In genomic region chr17:32265192-32265895, GRCh38 we compare ENCODE assay signal across 8 cellular contexts. TPM values are rescaled to one million over a fixed set of nuclear protein-coding genes. Genes with fewer than 3 reads are reported as not detected.
DNase-seq lines count a peak whose midpoint lies in the region; ATAC-seq and TF ChIP-seq lines count a peak whose summit lies in the region.

A gene with protein sequence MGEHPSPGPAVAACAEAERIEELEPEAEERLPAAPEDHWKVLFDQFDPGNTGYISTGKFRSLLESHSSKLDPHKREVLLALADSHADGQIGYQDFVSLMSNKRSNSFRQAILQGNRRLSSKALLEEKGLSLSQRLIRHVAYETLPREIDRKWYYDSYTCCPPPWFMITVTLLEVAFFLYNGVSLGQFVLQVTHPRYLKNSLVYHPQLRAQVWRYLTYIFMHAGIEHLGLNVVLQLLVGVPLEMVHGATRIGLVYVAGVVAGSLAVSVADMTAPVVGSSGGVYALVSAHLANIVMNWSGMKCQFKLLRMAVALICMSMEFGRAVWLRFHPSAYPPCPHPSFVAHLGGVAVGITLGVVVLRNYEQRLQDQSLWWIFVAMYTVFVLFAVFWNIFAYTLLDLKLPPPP (plus strand): TSS chr17:32265832. CDS start chr17:32266190, 358 bp downstream.

- H3K27me3 Mint-ChIP-seq in CD4-positive, alpha-beta T cell: peaks cover 78% of the 10 kb centered on the region
- peaks cover 16 to 32% (median 19%) of the 10 kb centered on the region in 3 donors for H3K27me3 Mint-ChIP-seq in immature natural killer cell (ENCODE audit: low read depth in 3 of 3)
- H3K27me3 Mint-ChIP-seq in stimulated activated naive CD8-positive, alpha-beta T cell treated with anti-CD3 and anti-CD28 coated beads, Interleukin-15, Interleukin-2, amounts not matched to agents 100 ng/mL and 50 ng/mL, for 24 hours: peaks cover 77% of the 10 kb centered on the region

- intact Hi-C loops in CD4-positive, alpha-beta T cell (cut with DNase I, micrococcal nuclease): no loop called here

- no peak for TF ChIP-seq CTCF in CD4-positive, alpha-beta T cell (IDR thresholded peaks at IDR 0.05)
- TF ChIP-seq CTCF in astrocyte of the spinal cord (IDR thresholded peaks at IDR 0.05; ENCODE audit: low read depth, low read length): no peak

- no peaks in the 10 kb centered on the region for H3K36me3 ChIP-seq in HUES6 (ENCODE audit: control insufficient read depth, insufficient read depth, low read length)

- peak within 1 kb of the TSS; percentile 89 for H3K4me3 Mint-ChIP-seq in CD4-positive, alpha-beta T cell
- H3K4me3 Mint-ChIP-seq in immature natural killer cell: peak within 1 kb of the TSS; percentile 78 to 83 (median 80)
- H3K4me3 Mint-ChIP-seq in stimulated activated naive CD8-positive, alpha-beta T cell treated with anti-CD3 and anti-CD28 coated beads, Interleukin-15, Interleukin-2, amounts not matched to agents 100 ng/mL and 50 ng/mL, for 24 hours: peak within 1 kb of the TSS; percentile 67

- POLR2A ChIA-PET in CD4-positive, alpha-beta T cell (lab: Charles Lee): no interaction called here

- ATAC-seq in CD4-positive, alpha-beta T cell (ENCODE audit: poor library complexity): peak; percentile 45

- H3K27ac Mint-ChIP-seq in CD4-positive, alpha-beta T cell: no peak within 1 kb of the TSS
- peak within 1 kb of the TSS in 2 of 6 donors; percentile 7 to 47 for H3K27ac Mint-ChIP-seq in immature natural killer cell
- H3K27ac Mint-ChIP-seq in stimulated activated naive CD8-positive, alpha-beta T cell treated with anti-CD3 and anti-CD28 coated beads, Interleukin-15, Interleukin-2, amounts not matched to agents 100 ng/mL and 50 ng/mL, for 24 hours: no peak within 1 kb of the TSS

- H3K9me3 ChIP-seq in CD4-positive, alpha-beta T cell (ENCODE audit: control insufficient read depth, low read length): no peaks in the 10 kb centered on the region
- no peaks in the 10 kb centered on the region for H3K9me3 ChIP-seq in HUES6 (ENCODE audit: control insufficient read depth, insufficient read depth, low read depth, low read length)

- H3K4me3 ChIP-seq in HUES6 (ENCODE audit: low read depth, low read length) (peak within 1 kb of the TSS; percentile 75), astrocyte of the spinal cord (ENCODE audit: low read depth, low read length) (peak within 1 kb of the TSS; percentile 25)

- H3K9ac ChIP-seq in HUES6 (ENCODE audit: low read length): peak within 1 kb of the TSS; percentile 30

- no peaks in the 10 kb centered on the region for H3K9me3 Mint-ChIP-seq in CD4-positive, alpha-beta T cell
- no peaks in the 10 kb centered on the region for H3K9me3 Mint-ChIP-seq in immature natural killer cell
- no peaks in the 10 kb centered on the region for H3K9me3 Mint-ChIP-seq in stimulated activated naive CD8-positive, alpha-beta T cell treated with anti-CD3 and anti-CD28 coated beads, Interleukin-15, Interleukin-2, amounts not matched to agents 100 ng/mL and 50 ng/mL, for 24 hours

- H3K36me3 Mint-ChIP-seq in CD4-positive, alpha-beta T cell (ENCODE audit: low read depth): no peaks in the 10 kb centered on the region
- H3K36me3 Mint-ChIP-seq in immature natural killer cell: no peaks in the 10 kb centered on the region
- H3K36me3 Mint-ChIP-seq in stimulated activated naive CD8-positive, alpha-beta T cell treated with anti-CD3 and anti-CD28 coated beads, Interleukin-15, Interleukin-2, amounts not matched to agents 100 ng/mL and 50 ng/mL, for 24 hours (ENCODE audit: low read depth): no peaks in the 10 kb centered on the region

- DNase-seq in CD4-positive, alpha-beta T cell: peak in 2 of 10 experiments; percentile 6 to 22
- DNase-seq in astrocyte of the spinal cord (ENCODE audit: low read depth, low spot score) (no peak), immature natural killer cell (peak; percentile 20 to 27 (median 21)), SHP77 treated with DMSO at 0.1 percent for 48 hours (lab: John Stamatoyannopoulos, UW) (no peak), NCI-H2081 (lab: John Stamatoyannopoulos, UW) (no peak)
- no peak for DNase-seq in effector CD4-positive, alpha-beta T cell

- peaks cover 58% of the 10 kb centered on the region for H3K27me3 ChIP-seq in CD4-positive, alpha-beta T cell (ENCODE audit: control insufficient read depth, insufficient read depth, low read length)
- H3K27me3 ChIP-seq in HUES6 (ENCODE audit: control insufficient read depth, insufficient read depth, low read length): peaks cover 73% of the 10 kb centered on the region

- H3K4me1 ChIP-seq in HUES6 (ENCODE audit: control insufficient read depth, insufficient read depth, low read length): peaks cover 31% of the 10 kb centered on the region

- in situ Hi-C loops in astrocyte of the spinal cord (cut with HindIII; ENCODE audit: low sequenced_read_pairs): no loop called here

- H3K4me1 Mint-ChIP-seq in CD4-positive, alpha-beta T cell (ENCODE audit: low read depth): peaks cover 29% of the 10 kb centered on the region
- H3K4me1 Mint-ChIP-seq in immature natural killer cell: peaks cover 16 to 17% of the 10 kb centered on the region in 2 donors
- H3K4me1 Mint-ChIP-seq in stimulated activated naive CD8-positive, alpha-beta T cell treated with anti-CD3 and anti-CD28 coated beads, Interleukin-15, Interleukin-2, amounts not matched to agents 100 ng/mL and 50 ng/mL, for 24 hours (ENCODE audit: low read depth): peaks cover 18% of the 10 kb centered on the region

- CTCF ChIA-PET in CD4-positive, alpha-beta T cell (lab: Charles Lee): no interaction called here

- no peak within 1 kb of the TSS for H3K27ac ChIP-seq in CD4-positive, alpha-beta T cell (ENCODE audit: low read depth, low read length)
- no peak within 1 kb of the TSS for H3K27ac ChIP-seq in HUES6 (ENCODE audit: low read depth, low read length)

RNA-seq across cellular contexts. Expression of the gene that starts here (rescaled TPM):
- under 1 TPM in 1 of 2 experiments, not detected in 1; 0.08 TPM for total RNA-seq in CD4-positive, alpha-beta T cell
- not detected for polyA plus RNA-seq in immature natural killer cell

Comparison
In these comparisons a context has a peak if more than half of its experiments do, and no peak if none do; other contexts are left out.
1. Peak in ATAC-seq in CD4-positive, alpha-beta T cell; RNA of the gene not detected or under 1 TPM.
2. Peak in DNase-seq in immature natural killer cell; RNA of the gene not detected or under 1 TPM.